1 cellular context compared by ENCODE assay signal in the genomic region with DNA sequence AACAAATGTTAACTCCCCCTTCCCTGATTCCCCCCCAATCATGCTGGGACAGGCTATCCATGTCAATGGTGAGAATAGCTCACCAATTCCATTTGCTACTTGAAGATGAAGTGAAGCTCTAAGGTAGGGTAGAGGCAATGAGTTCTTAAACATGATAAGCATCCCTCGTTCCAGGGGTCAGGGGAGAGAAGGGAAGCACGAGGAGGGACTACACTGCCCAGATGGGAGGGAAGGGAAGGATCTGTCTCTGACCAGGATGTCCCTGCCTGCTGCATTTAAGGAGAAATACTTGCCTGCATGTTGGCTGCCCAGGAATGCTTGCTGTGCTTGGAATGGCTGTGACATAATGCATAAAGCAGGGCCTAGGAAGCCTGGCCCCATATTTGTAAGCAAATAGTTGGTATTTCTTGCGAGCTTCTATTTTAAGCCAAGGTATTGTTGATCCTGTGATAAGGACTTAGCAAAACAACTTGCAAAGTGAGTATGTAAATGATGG.
TF ChIP-seq lines count a peak whose summit lies in the region.

No MANE protein-coding gene starts in this region.

TF ChIP-seq in IMR-90, 13 proteins besides CTCF, POLR2A, EP300 and RAD21:
- TF ChIP-seq MAFK (IDR thresholded peaks at IDR 0.05; ENCODE audit: low read depth, low read length) = no peak
- no peak for TF ChIP-seq CHD1 (IDR thresholded peaks at IDR 0.05; ENCODE audit: low read depth, low read length)
- TF ChIP-seq USF2 (IDR thresholded peaks at IDR 0.05; ENCODE audit: low read depth, low read length) = no peak
- TF ChIP-seq, protein P1, sequence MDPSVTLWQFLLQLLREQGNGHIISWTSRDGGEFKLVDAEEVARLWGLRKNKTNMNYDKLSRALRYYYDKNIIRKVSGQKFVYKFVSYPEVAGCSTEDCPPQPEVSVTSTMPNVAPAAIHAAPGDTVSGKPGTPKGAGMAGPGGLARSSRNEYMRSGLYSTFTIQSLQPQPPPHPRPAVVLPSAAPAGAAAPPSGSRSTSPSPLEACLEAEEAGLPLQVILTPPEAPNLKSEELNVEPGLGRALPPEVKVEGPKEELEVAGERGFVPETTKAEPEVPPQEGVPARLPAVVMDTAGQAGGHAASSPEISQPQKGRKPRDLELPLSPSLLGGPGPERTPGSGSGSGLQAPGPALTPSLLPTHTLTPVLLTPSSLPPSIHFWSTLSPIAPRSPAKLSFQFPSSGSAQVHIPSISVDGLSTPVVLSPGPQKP (IDR thresholded peaks at IDR 0.05; ENCODE audit: borderline replicate concordance, low read depth, low read length) = no peak
- no peak for TF ChIP-seq RCOR1 (IDR thresholded peaks at IDR 0.05; ENCODE audit: insufficient replicate concordance, low read length)
- TF ChIP-seq MXI1 (IDR thresholded peaks at IDR 0.05; ENCODE audit: borderline replicate concordance, low read depth, low read length) = no peak
- TF ChIP-seq NFE2L2 (IDR thresholded peaks at IDR 0.05; ENCODE audit: low read depth, low read length) = no peak
- no peak for TF ChIP-seq BHLHE40 (IDR thresholded peaks at IDR 0.05; ENCODE audit: low read depth, low read length)
- no peak for TF ChIP-seq CEBPB (IDR thresholded peaks at IDR 0.05; ENCODE audit: low read depth, low read length)
- TF ChIP-seq SMC3 (IDR thresholded peaks at IDR 0.05; ENCODE audit: low read depth, low read length) = no peak
- TF ChIP-seq RFX5 (IDR thresholded peaks at IDR 0.05; ENCODE audit: low read depth, low read length) = no peak
- TF ChIP-seq FOS (IDR thresholded peaks at IDR 0.05; ENCODE audit: low read depth, low read length) = no peak
- no peak for TF ChIP-seq MAZ (IDR thresholded peaks at IDR 0.05; ENCODE audit: borderline replicate concordance, low read depth, low read length)
TF ChIP-seq in IMR-90: peak in this region for 0.
